ENCODE assay signal across 27 cellular contexts in the genomic region with DNA sequence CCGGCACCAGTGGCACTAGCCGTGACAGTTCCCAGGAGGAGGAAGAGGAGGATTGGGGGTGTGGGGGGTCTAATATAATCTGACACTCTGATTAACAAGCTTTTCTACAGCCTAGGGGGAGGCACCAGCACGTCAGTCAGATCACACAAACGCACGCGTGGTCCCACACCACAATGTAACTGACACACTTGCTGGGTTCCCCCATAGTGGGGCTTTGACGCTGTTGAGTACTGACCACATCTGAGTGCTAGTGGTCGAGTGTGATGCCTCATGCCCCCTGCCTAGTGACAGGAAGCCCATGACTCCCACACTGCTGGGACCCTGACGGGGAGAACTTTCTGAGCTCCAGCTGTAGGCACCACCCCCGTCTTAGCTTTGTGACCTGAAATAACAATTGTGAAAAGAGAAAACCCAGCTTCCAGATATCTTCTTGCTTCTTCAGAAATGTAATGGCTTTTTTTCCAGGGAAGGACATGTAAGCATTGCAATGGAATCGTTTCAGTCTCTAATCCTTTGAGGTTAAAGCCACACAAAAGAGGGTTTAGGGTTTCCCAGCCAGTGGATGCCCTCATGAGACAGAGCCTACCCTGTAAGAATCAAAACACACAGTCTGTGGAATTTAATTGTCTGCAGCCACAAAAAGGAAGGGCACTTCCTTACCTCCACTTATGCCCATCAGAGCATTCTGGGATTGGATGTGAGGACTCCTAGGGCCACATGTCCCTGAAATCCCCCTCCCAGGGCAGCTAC.
"Had no signal": no experiment of that assay in that cellular context is flagged by ENCODE, and none has a peak within 500 bp of the region (broad histone marks: within the 10 kb centered on the region; RNA-seq: fewer than 3 reads in every experiment).

No MANE protein-coding gene starts in this region.

- H3K4me1 ChIP-seq: esophagus squamous epithelium, heart right ventricle, lower lobe of right lung, tibial nerve, upper lobe of right lung, uterus had no signal

- ATAC-seq: effector memory CD8-positive, alpha-beta T cell; heart right ventricle; left ventricle myocardium superior; lower lobe of right lung; sciatic nerve; stimulated activated effector memory CD8-positive, alpha-beta T cell treated with anti-CD3 and anti-CD28 coated beads, Interleukin-12 subunit alpha, Interleukin-12 subunit beta, amount 100 ng/mL, for 72 hours; upper lobe of right lung had no signal

- DNase-seq: cortex of kidney; effector memory CD8-positive, alpha-beta T cell; erythroblast; esophagus squamous epithelium; foreskin melanocyte; glutamatergic neuron; heart right ventricle; hippocampal formation; immature natural killer cell; islet precursor cell; left ventricle myocardium superior; lower lobe of right lung; natural killer cell; stimulated activated CD4-positive, alpha-beta T cell treated with anti-CD3 and anti-CD28 coated beads, Interleukin-12 subunit alpha, Interleukin-12 subunit beta, amount 100 ng/mL, for 4 hours; stimulated activated CD4-positive, alpha-beta T cell treated with anti-CD3 and anti-CD28 coated beads, Interleukin-1b, Interleukin-23, amount 100 ng/mL, for 48 hours; stimulated activated CD4-positive, alpha-beta T cell treated with anti-CD3 and anti-CD28 coated beads, Interleukin-4, amount 100 ng/mL, for 1 hour; stimulated activated naive CD4-positive, alpha-beta T cell treated with Interleukin-2 at 50 U/mL for 16 hours; upper lobe of right lung; uterus had no signal

- H3K4me3 Mint-ChIP-seq: effector memory CD8-positive, alpha-beta T cell; immature natural killer cell; natural killer cell; stimulated activated effector memory CD8-positive, alpha-beta T cell treated with anti-CD3 and anti-CD28 coated beads, Interleukin-12 subunit alpha, Interleukin-12 subunit beta, amount 100 ng/mL, for 72 hours had no signal

- H3K27ac ChIP-seq: esophagus squamous epithelium, heart right ventricle, lower lobe of right lung, neutrophil, parathyroid adenoma, thoracic aorta, tibial nerve, upper lobe of right lung, uterus had no signal

- H3K36me3 ChIP-seq: esophagus squamous epithelium, heart right ventricle, lower lobe of right lung, neutrophil, thoracic aorta, tibial nerve, upper lobe of right lung, uterus had no signal

- H3K9me3 ChIP-seq: esophagus squamous epithelium, lower lobe of right lung, neutrophil, thoracic aorta, upper lobe of right lung, uterus had no signal

- H3K27me3 ChIP-seq: esophagus squamous epithelium, neutrophil, tibial nerve, upper lobe of right lung, uterus had no signal

- H3K4me3 ChIP-seq: esophagus squamous epithelium, heart right ventricle, lower lobe of right lung, smooth muscle cell, thoracic aorta, tibial nerve, upper lobe of right lung, uterus had no signal

- H3K4me1 Mint-ChIP-seq: immature natural killer cell; natural killer cell; stimulated activated effector memory CD8-positive, alpha-beta T cell treated with anti-CD3 and anti-CD28 coated beads, Interleukin-12 subunit alpha, Interleukin-12 subunit beta, amount 100 ng/mL, for 72 hours had no signal

- H3K27ac Mint-ChIP-seq: effector memory CD8-positive, alpha-beta T cell; immature natural killer cell; natural killer cell; progenitor cell of endocrine pancreas; stimulated activated effector memory CD8-positive, alpha-beta T cell treated with anti-CD3 and anti-CD28 coated beads, Interleukin-12 subunit alpha, Interleukin-12 subunit beta, amount 100 ng/mL, for 72 hours had no signal
